ENCODE assay signal across 11 cellular contexts in the genomic region with DNA sequence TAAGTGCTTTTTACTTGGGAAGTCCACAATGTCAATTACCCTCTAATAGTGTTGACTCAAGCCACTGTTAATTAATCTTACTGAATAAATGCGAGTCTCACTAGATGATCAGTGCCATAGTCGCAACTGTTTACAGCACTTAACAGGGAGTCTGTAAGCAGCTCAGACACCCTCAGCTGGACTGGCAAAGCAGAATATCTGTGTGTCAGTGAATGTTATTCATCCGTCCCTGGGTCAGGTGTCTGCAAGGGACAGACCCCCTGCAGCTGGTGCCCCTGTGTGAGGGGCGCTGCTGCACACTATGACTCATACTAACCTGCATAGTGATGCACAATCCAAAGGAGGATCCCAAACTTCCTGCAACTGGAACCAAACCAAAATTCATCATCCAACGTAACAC.
"Had no signal": no experiment of that assay in that cellular context is flagged by ENCODE, and none has a peak within 500 bp of the region (broad histone marks: within the 10 kb centered on the region; RNA-seq: fewer than 3 reads in every experiment).

No MANE protein-coding gene starts in this region.

- H3K27me3 ChIP-seq: adrenal gland, right lobe of liver had no signal

- DNase-seq: activated CD4-positive, alpha-beta T cell treated with anti-CD3 and anti-CD28 coated beads, Interleukin-2, amount 50 U/mL, for 1 hour; activated CD4-positive, CD25-positive, alpha-beta regulatory T cell; activated naive CD4-positive, alpha-beta T cell treated with anti-CD3 and anti-CD28 coated beads, Interleukin-2, amount 50 U/mL, for 16 hours; adrenal gland; cortex of kidney; effector CD8-positive, alpha-beta T cell; left ventricle myocardium inferior; nucleus accumbens; right lobe of liver; substantia nigra had no signal

- H3K4me3 ChIP-seq: adrenal gland, left ventricle myocardium inferior, right lobe of liver had no signal

- H3K36me3 ChIP-seq: adrenal gland, left ventricle myocardium inferior, right lobe of liver had no signal

- H3K27ac ChIP-seq: left ventricle myocardium inferior, right lobe of liver had no signal

- H3K9me3 ChIP-seq: adrenal gland, left ventricle myocardium inferior, right lobe of liver had no signal

- ATAC-seq: right lobe of liver; stimulated activated memory B cell treated with anti-CD40 and anti-IgM and Interleukin-4, amounts not matched to agents 10 μg/mL and 1 μg/mL and 100 μg/mL, for 72 hours had no signal

- H3K4me1 ChIP-seq: adrenal gland, left ventricle myocardium inferior, right lobe of liver had no signal
